1 cellular context compared by ENCODE assay signal in the genomic region with DNA sequence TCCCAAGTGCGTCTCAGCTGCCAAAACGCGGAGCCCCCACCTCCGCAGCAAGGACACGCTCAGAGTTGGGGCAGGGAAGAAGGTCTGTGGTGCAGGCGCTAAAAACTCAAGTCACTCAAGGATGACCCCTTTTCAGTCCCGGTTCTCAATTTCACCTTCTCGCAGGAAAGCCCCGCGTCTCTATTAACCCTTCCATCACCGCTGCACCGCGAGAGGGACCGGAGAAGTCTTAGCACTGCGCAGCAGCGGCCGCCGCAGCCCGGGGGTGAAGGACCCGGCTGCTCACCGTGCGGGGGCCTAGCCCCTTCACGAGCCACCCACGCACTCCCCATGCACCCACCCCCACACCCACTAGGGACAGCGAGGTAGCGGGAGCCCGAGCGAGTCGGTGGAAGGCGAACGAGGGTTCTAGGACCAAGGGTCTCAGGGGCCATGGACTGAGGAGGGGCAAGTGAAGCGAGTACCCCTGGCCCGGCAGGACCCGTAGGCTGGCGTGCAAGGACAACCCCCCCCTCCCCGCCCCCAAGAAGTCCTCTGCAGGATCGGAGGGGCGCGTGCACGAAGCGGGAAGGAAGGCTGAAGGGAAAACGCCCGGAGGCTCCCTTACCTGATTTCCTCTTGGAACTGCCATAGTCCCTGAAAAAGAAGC.
A peak's percentile ranks its signal among the peaks of the same experiment; 100 is the strongest.
TF ChIP-seq lines count a peak whose summit lies in the region.

No MANE protein-coding gene starts in this region.

TF ChIP-seq in GM12878, 131 proteins besides CTCF, POLR2A, EP300 and RAD21 (continued from another document and continues in another):
- TF ChIP-seq ZBTB4 (CRISPR knock-in tag; IDR thresholded peaks at IDR 0.05) (no peak), RUNX3 (IDR thresholded peaks at IDR 0.05; ENCODE audit: low read length) (peak; percentile 69), TCF12 (IDR thresholded peaks at IDR 0.05; ENCODE audit: low read depth, low read length) (0 out of 2 replicates have a peak, but pooled peaks have one; percentile 29), TBL1XR1 (IDR thresholded peaks at IDR 0.05; ENCODE audit: low read depth, low read length) (0 out of 2 replicates have a peak, but pooled peaks have one; percentile 17), RCOR1 (conservative IDR thresholded peaks at IDR 0.05; ENCODE audit: low read depth, low read length) (no peak), WRNIP1 (IDR thresholded peaks at IDR 0.05; ENCODE audit: borderline replicate concordance, low read depth, low read length) (no peak), SUPT20H (IDR thresholded peaks at IDR 0.05; ENCODE audit: borderline replicate concordance, control insufficient read depth, low read depth, low read length) (no peak), CREM (IDR thresholded peaks at IDR 0.05; ENCODE audit: low read depth) (0 out of 2 replicates have a peak, but pooled peaks have one; percentile 24), BACH1 (IDR thresholded peaks at IDR 0.05; ENCODE audit: borderline replicate concordance) (0 out of 2 replicates have a peak, but pooled peaks have one; percentile 7), BMI1 (IDR thresholded peaks at IDR 0.05; ENCODE audit: borderline replicate concordance) (no peak), MYB (IDR thresholded peaks at IDR 0.05; ENCODE audit: borderline replicate concordance, low read depth, low read length) (no peak), USF1 (IDR thresholded peaks at IDR 0.05; ENCODE audit: borderline replicate concordance, extremely low read length, insufficient read depth, low read depth, low read length) (no peak), ASH2L (IDR thresholded peaks at IDR 0.05; ENCODE audit: borderline replicate concordance, low read depth) (no peak), DPF2 (IDR thresholded peaks at IDR 0.05) (peak; percentile 87), E4F1 (IDR thresholded peaks at IDR 0.05; ENCODE audit: borderline replicate concordance, partially characterized antibody) (no peak), ESRRA (IDR thresholded peaks at IDR 0.05; ENCODE audit: low read length) (no peak), YBX1 (IDR thresholded peaks at IDR 0.05) (no peak), ZNF217 (IDR thresholded peaks at IDR 0.05) (peak; percentile 77; the same call in 1 of the 2 replicates), ZNF622 (IDR thresholded peaks at IDR 0.05) (no peak), HDAC6 (IDR thresholded peaks at IDR 0.05; ENCODE audit: unreplicated experiment) (no peak), BRCA1 (IDR thresholded peaks at IDR 0.05; ENCODE audit: low read depth, low read length) (no peak), HDAC2 (IDR thresholded peaks at IDR 0.05) (no peak), E2F8 (IDR thresholded peaks at IDR 0.05; ENCODE audit: low read depth, partially characterized antibody) (no peak), NR2F1 (conservative IDR thresholded peaks at IDR 0.05) (peak; percentile 25; the same call in 1 of the 2 replicates), MYC (IDR thresholded peaks at IDR 0.05; ENCODE audit: insufficient read depth, insufficient read length, insufficient replicate concordance, low read length, severe bottlenecking) (no peak), KAT2A (conservative IDR thresholded peaks at IDR 0.05; ENCODE audit: control insufficient read depth, low read depth, low read length) (no peak), KLF5 (IDR thresholded peaks at IDR 0.05; ENCODE audit: partially characterized antibody) (no peak), ZNF274 (IDR thresholded peaks at IDR 0.05; ENCODE audit: insufficient read depth, insufficient read length) (no peak), ATF7 (IDR thresholded peaks at IDR 0.05; ENCODE audit: low read depth) (no peak; the same call in 1 of the 2 replicates), IKZF2 (IDR thresholded peaks at IDR 0.05) (peak in 1 of 2 experiments; percentile 66; a peak in 3 of 4 replicates), TCF7 (IDR thresholded peaks at IDR 0.05; ENCODE audit: borderline replicate concordance) (no peak), LARP7 (IDR thresholded peaks at IDR 0.05) (no peak; the same call in 1 of the 2 replicates)
- TF ChIP-seq, protein P1, sequence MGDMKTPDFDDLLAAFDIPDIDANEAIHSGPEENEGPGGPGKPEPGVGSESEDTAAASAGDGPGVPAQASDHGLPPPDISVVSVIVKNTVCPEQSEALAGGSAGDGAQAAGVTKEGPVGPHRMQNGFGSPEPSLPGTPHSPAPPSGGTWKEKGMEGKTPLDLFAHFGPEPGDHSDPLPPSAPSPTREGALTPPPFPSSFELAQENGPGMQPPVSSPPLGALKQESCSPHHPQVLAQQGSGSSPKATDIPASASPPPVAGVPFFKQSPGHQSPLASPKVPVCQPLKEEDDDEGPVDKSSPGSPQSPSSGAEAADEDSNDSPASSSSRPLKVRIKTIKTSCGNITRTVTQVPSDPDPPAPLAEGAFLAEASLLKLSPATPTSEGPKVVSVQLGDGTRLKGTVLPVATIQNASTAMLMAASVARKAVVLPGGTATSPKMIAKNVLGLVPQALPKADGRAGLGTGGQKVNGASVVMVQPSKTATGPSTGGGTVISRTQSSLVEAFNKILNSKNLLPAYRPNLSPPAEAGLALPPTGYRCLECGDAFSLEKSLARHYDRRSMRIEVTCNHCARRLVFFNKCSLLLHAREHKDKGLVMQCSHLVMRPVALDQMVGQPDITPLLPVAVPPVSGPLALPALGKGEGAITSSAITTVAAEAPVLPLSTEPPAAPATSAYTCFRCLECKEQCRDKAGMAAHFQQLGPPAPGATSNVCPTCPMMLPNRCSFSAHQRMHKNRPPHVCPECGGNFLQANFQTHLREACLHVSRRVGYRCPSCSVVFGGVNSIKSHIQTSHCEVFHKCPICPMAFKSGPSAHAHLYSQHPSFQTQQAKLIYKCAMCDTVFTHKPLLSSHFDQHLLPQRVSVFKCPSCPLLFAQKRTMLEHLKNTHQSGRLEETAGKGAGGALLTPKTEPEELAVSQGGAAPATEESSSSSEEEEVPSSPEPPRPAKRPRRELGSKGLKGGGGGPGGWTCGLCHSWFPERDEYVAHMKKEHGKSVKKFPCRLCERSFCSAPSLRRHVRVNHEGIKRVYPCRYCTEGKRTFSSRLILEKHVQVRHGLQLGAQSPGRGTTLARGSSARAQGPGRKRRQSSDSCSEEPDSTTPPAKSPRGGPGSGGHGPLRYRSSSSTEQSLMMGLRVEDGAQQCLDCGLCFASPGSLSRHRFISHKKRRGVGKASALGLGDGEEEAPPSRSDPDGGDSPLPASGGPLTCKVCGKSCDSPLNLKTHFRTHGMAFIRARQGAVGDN (IDR thresholded peaks at IDR 0.05) = no peak
- TF ChIP-seq, protein P2, sequence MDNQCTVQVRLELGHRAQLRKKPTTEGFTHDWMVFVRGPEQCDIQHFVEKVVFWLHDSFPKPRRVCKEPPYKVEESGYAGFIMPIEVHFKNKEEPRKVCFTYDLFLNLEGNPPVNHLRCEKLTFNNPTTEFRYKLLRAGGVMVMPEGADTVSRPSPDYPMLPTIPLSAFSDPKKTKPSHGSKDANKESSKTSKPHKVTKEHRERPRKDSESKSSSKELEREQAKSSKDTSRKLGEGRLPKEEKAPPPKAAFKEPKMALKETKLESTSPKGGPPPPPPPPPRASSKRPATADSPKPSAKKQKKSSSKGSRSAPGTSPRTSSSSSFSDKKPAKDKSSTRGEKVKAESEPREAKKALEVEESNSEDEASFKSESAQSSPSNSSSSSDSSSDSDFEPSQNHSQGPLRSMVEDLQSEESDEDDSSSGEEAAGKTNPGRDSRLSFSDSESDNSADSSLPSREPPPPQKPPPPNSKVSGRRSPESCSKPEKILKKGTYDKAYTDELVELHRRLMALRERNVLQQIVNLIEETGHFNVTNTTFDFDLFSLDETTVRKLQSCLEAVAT (IDR thresholded peaks at IDR 0.05) = 0 out of 2 replicates have a peak, but pooled peaks have one; percentile 43
- TF ChIP-seq, protein P3, sequence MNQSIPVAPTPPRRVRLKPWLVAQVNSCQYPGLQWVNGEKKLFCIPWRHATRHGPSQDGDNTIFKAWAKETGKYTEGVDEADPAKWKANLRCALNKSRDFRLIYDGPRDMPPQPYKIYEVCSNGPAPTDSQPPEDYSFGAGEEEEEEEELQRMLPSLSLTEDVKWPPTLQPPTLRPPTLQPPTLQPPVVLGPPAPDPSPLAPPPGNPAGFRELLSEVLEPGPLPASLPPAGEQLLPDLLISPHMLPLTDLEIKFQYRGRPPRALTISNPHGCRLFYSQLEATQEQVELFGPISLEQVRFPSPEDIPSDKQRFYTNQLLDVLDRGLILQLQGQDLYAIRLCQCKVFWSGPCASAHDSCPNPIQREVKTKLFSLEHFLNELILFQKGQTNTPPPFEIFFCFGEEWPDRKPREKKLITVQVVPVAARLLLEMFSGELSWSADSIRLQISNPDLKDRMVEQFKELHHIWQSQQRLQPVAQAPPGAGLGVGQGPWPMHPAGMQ (IDR thresholded peaks at IDR 0.05; ENCODE audit: borderline replicate concordance) = no peak; the same call in 1 of the 2 replicates
- TF ChIP-seq, protein P4, sequence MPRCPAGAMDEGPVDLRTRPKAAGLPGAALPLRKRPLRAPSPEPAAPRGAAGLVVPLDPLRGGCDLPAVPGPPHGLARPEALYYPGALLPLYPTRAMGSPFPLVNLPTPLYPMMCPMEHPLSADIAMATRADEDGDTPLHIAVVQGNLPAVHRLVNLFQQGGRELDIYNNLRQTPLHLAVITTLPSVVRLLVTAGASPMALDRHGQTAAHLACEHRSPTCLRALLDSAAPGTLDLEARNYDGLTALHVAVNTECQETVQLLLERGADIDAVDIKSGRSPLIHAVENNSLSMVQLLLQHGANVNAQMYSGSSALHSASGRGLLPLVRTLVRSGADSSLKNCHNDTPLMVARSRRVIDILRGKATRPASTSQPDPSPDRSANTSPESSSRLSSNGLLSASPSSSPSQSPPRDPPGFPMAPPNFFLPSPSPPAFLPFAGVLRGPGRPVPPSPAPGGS (IDR thresholded peaks at IDR 0.05; ENCODE audit: borderline replicate concordance, insufficient read depth, low read depth, low read length, poor library complexity, severe bottlenecking) = no peak
- TF ChIP-seq, protein P5, sequence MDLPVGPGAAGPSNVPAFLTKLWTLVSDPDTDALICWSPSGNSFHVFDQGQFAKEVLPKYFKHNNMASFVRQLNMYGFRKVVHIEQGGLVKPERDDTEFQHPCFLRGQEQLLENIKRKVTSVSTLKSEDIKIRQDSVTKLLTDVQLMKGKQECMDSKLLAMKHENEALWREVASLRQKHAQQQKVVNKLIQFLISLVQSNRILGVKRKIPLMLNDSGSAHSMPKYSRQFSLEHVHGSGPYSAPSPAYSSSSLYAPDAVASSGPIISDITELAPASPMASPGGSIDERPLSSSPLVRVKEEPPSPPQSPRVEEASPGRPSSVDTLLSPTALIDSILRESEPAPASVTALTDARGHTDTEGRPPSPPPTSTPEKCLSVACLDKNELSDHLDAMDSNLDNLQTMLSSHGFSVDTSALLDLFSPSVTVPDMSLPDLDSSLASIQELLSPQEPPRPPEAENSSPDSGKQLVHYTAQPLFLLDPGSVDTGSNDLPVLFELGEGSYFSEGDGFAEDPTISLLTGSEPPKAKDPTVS (IDR thresholded peaks at IDR 0.05; ENCODE audit: low read depth, low read length) = no peak
